ENCODE assay signal across 15 cellular contexts in genomic region chr11:123073343-123074057, GRCh38.
"Had no signal": no experiment of that assay in that cellular context is flagged by ENCODE, and none has a peak within 500 bp of the region (broad histone marks: within the 10 kb centered on the region; RNA-seq: fewer than 3 reads in every experiment).

No MANE protein-coding gene starts in this region.

- H3K9me3 Mint-ChIP-seq: activated naive CD8-positive, alpha-beta T cell treated with anti-CD3 and anti-CD28 coated beads, Interleukin-2, amount 10 ng/mL, durations not matched to agents 7 days and 5 days had no signal

- H3K27ac Mint-ChIP-seq: activated naive CD8-positive, alpha-beta T cell treated with anti-CD3 and anti-CD28 coated beads, Interleukin-2, amount 10 ng/mL, durations not matched to agents 7 days and 5 days had no signal

- H3K27ac ChIP-seq: foreskin keratinocyte, parathyroid adenoma, tibial artery, uterus had no signal

- H3K4me2 ChIP-seq: SK-N-SH had no signal

- DNase-seq: activated CD4-positive, alpha-beta T cell treated with anti-CD3 and anti-CD28 coated beads for 1 hour; activated effector memory CD4-positive, alpha-beta T cell treated with anti-CD3 and anti-CD28 coated beads, Interleukin-2, amount 50 U/mL, for 16 hours; activated naive CD8-positive, alpha-beta T cell treated with anti-CD3 and anti-CD28 coated beads, Interleukin-2, amount 10 ng/mL, durations not matched to agents 7 days and 5 days; activated T-cell treated with anti-CD3 and anti-CD28 coated beads for 4 hours; foreskin keratinocyte; head of caudate nucleus; left colon; mucosa of descending colon; retina; SK-N-SH; small intestine; T-helper 2 cell; tibial artery; uterus had no signal

- H3K27me3 ChIP-seq: foreskin keratinocyte, tibial artery, uterus had no signal

- H3K9me3 ChIP-seq: mucosa of descending colon, SK-N-SH, tibial artery, uterus had no signal

- H3K36me3 Mint-ChIP-seq: activated naive CD8-positive, alpha-beta T cell treated with anti-CD3 and anti-CD28 coated beads, Interleukin-2, amount 10 ng/mL, durations not matched to agents 7 days and 5 days had no signal

- H3K4me3 Mint-ChIP-seq: activated naive CD8-positive, alpha-beta T cell treated with anti-CD3 and anti-CD28 coated beads, Interleukin-2, amount 10 ng/mL, durations not matched to agents 7 days and 5 days had no signal

- H3K4me1 ChIP-seq: foreskin keratinocyte, parathyroid adenoma, tibial artery, uterus had no signal

- ATAC-seq: foreskin keratinocyte, left colon, mucosa of descending colon had no signal

- H3K79me2 ChIP-seq: parathyroid adenoma had no signal

- H2AFZ ChIP-seq: parathyroid adenoma had no signal

- H3K36me3 ChIP-seq: uterus had no signal

- H3K4me3 ChIP-seq: mucosa of descending colon, tibial artery, uterus had no signal

- H3K27me3 Mint-ChIP-seq: activated naive CD8-positive, alpha-beta T cell treated with anti-CD3 and anti-CD28 coated beads, Interleukin-2, amount 10 ng/mL, durations not matched to agents 7 days and 5 days had no signal
